In the genomic region with DNA sequence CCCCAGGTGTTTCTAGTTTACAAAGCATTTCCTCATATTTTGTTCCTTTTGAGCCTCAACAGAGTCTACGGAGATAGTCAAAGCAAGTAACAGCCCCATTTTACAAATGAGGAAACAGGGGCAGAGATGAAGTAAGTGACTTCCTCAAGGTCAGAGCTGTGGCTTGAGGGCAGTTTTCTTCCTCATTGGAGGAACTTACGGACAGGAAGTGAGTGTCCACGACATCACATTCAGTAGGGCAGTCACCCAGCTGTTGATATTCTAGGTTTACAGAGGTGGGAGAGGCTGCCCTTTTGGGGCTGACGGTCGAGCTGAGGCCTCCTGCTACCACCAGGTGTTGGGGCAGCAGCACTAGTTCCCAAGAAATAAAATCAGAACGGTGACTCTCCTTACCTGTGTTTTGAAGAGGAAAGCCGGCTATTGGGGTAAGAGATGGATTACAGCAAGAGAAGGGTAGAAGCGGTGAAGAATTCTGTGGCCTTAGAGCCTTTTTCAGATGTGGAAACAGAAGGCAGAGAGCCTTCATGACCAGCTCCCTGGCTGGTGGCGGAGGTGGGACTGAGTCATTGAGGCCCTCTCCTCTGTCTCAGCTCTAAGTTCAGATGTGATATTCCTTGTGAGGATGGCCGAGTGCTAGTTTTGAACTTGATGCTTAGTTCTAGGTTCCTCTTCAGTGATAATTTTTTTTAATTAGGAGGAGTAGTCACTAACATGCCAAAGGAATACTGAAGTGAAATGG, we compare ENCODE assay signal across 8 cellular contexts. TPM values are rescaled to one million over a fixed set of nuclear protein-coding genes. Genes with fewer than 3 reads are reported as not detected.
DNase-seq lines count a peak whose midpoint lies in the region; ATAC-seq lines count a peak whose summit lies in the region.

No MANE protein-coding gene starts in this region.

- H3K4me3 Mint-ChIP-seq in naive B cell = peak overlapping the region in 6 of 8 donors; percentile 43 to 89 (median 76)

- no peaks in the 10 kb centered on the region for H3K27me3 Mint-ChIP-seq in naive B cell

- H3K27ac Mint-ChIP-seq in naive B cell = peak overlapping the region; percentile 89 to 98 (median 97)

- no peaks in the 10 kb centered on the region for H3K9me3 Mint-ChIP-seq in naive B cell

- no peaks in the 10 kb centered on the region for H3K36me3 Mint-ChIP-seq in naive B cell

- peak; percentile 42 for ATAC-seq in HG03432 (IDR thresholded peaks at IDR 0.05; ENCODE audit: unreplicated experiment)
- ATAC-seq in naive B cell (ENCODE audit: low read depth in 2 of 2) = peak; percentile 85 to 86
- no peak for ATAC-seq in GM18870 (IDR thresholded peaks at IDR 0.05; ENCODE audit: unreplicated experiment)
- ATAC-seq in GM21423 (IDR thresholded peaks at IDR 0.05; ENCODE audit: unreplicated experiment) = no peak
- ATAC-seq in HG02981 (IDR thresholded peaks at IDR 0.05; ENCODE audit: unreplicated experiment) = no peak

- peak; percentile 30 for DNase-seq in ELR (ENCODE audit: low read depth)
- DNase-seq in amniotic epithelial cell (ENCODE audit: low read depth) = peak; percentile 50
- DNase-seq in naive B cell = peak; percentile 53
- DNase-seq in effector CD8-positive, alpha-beta T cell (lab: John Stamatoyannopoulos, UW) = no peak

- H3K4me1 Mint-ChIP-seq in naive B cell = peaks cover 77 to 97% (median 89%) of the 10 kb centered on the region in 3 donors

RNA-seq across cellular contexts. Expression of a gene that starts 41.7 kb away (rescaled TPM):
- polyA plus RNA-seq in naive B cell (ENCODE audit: low read depth in 6 of 6) = 10 to 100 TPM; 16.1 to 22.8 (median 19.4) TPM

Comparison
In these comparisons a context has a peak if more than half of its experiments do, and no peak if none do; other contexts are left out.
1. ATAC-seq: peak in HG03432 (single experiment) and naive B cell (2 of 2); none in GM18870 (single experiment), GM21423 (single experiment) and HG02981 (single experiment).